ENCODE assay signal across 10 cellular contexts in the genomic region with DNA sequence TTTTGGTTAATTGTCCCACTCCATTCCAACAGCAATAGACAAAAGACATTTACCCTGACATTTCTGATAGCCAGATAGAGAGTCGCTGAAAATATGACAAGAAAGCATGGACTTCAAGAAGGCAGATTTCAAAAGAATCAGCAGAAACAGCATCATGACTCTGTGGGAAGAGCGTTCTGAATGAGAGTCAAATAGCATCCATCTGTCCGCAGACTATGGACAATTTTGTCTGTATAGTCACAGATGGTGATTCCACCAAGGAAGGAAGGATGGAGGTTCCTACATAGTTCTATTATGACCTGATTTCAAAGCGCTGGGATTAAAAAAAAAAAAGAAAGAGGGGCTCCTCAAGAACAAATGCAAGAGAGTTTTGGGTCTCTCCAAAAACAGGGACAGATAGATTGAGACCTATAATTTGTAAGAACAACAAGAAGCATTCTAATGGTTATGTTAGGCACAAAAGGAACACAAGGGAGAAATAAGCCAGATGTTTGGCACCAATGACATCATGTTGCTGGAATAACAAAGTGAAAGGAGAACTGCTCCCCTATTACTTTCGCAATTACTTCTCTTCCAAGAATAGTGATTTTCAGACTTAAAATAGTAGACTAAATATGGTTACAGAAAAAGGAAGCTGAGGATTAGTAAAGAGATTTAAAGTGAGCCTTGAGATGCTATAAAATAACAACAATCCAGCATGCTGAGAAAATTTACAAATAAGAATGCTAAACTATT. TPM values are rescaled to one million over a fixed set of nuclear protein-coding genes. Genes with fewer than 3 reads are reported as not detected.
DNase-seq lines count a peak whose midpoint lies in the region; ATAC-seq and TF ChIP-seq lines count a peak whose summit lies in the region.
"Had no signal": no experiment of that assay in that cellular context is flagged by ENCODE, and none has a peak within 500 bp of the region (broad histone marks: within the 10 kb centered on the region; RNA-seq: fewer than 3 reads in every experiment).

No MANE protein-coding gene starts in this region.

- no peak for ATAC-seq in activated naive CD8-positive, alpha-beta T cell treated with anti-CD3 and anti-CD28 coated beads, Interleukin-2, amount 50 U/mL, for 24 hours
- ATAC-seq in foreskin keratinocyte = no peak
- ATAC-seq: A549 had no signal

- peaks cover 1% of the 10 kb centered on the region for H3K27me3 Mint-ChIP-seq in activated naive CD8-positive, alpha-beta T cell treated with anti-CD3 and anti-CD28 coated beads, Interleukin-2, amount 50 U/mL, for 24 hours
- H3K27me3 Mint-ChIP-seq in activated naive CD8-positive, alpha-beta T cell treated with anti-CD3 and anti-CD28 coated beads for 36 hours = no peaks in the 10 kb centered on the region
- H3K27me3 Mint-ChIP-seq in activated CD4-positive, alpha-beta memory T cell treated with anti-CD3 and anti-CD28 coated beads, Interleukin-2, amount 10 ng/mL, durations not matched to agents 7 days and 5 days = no peaks in the 10 kb centered on the region

- H3K27me3 ChIP-seq in foreskin keratinocyte = no peaks in the 10 kb centered on the region
- no peaks in the 10 kb centered on the region for H3K27me3 ChIP-seq in uterus
- no peaks in the 10 kb centered on the region for H3K27me3 ChIP-seq in adrenal gland

- TF ChIP-seq CTCF in foreskin keratinocyte (conservative IDR thresholded peaks at IDR 0.05) (no peak), uterus (IDR thresholded peaks at IDR 0.05) (no peak), adrenal gland (IDR thresholded peaks at IDR 0.05) (no peak)

- peak overlapping the region; percentile 43 for H3K27ac Mint-ChIP-seq in activated naive CD8-positive, alpha-beta T cell treated with anti-CD3 and anti-CD28 coated beads, Interleukin-2, amount 50 U/mL, for 24 hours
- no peak overlapping the region for H3K27ac Mint-ChIP-seq in activated naive CD8-positive, alpha-beta T cell treated with anti-CD3 and anti-CD28 coated beads for 36 hours
- no peak overlapping the region for H3K27ac Mint-ChIP-seq in activated CD4-positive, alpha-beta memory T cell treated with anti-CD3 and anti-CD28 coated beads, Interleukin-2, amount 10 ng/mL, durations not matched to agents 7 days and 5 days

- H3K4me1 ChIP-seq in foreskin keratinocyte (peaks cover 9% of the 10 kb centered on the region), uterus (no peaks in the 10 kb centered on the region), adrenal gland (replicated peaks in 1 of 2) (no peaks in the 10 kb centered on the region)
- H3K4me1 ChIP-seq: A549 had no signal

- DNase-seq in activated naive CD8-positive, alpha-beta T cell treated with anti-CD3 and anti-CD28 coated beads, Interleukin-2, amount 50 U/mL, for 24 hours = no peak
- no peak for DNase-seq in activated naive CD8-positive, alpha-beta T cell treated with anti-CD3 and anti-CD28 coated beads for 36 hours
- peak; percentile 48 to 67 for DNase-seq in Kasumi-1 (lab: John Stamatoyannopoulos, UW)
- DNase-seq in foreskin keratinocyte = no peak
- DNase-seq in uterus = no peak
- DNase-seq in posterior vena cava (ENCODE audit: low spot score) = no peak
- no peak for DNase-seq in adrenal gland
- no peak for DNase-seq in activated CD4-positive, alpha-beta memory T cell treated with anti-CD3 and anti-CD28 coated beads, Interleukin-2, amount 10 ng/mL, durations not matched to agents 7 days and 5 days
- DNase-seq: activated CD4-positive, CD25-positive, alpha-beta regulatory T cell had no signal

- POLR2A ChIA-PET in activated CD4-positive, alpha-beta memory T cell treated with anti-CD3 and anti-CD28 coated beads, Interleukin-2, amount 10 ng/mL, durations not matched to agents 7 days and 5 days (lab: Charles Lee) = no interaction called here

- peaks cover 10% of the 10 kb centered on the region for H3K36me3 Mint-ChIP-seq in activated naive CD8-positive, alpha-beta T cell treated with anti-CD3 and anti-CD28 coated beads, Interleukin-2, amount 50 U/mL, for 24 hours (ENCODE audit: low read depth)
- H3K36me3 Mint-ChIP-seq in activated naive CD8-positive, alpha-beta T cell treated with anti-CD3 and anti-CD28 coated beads for 36 hours = peaks cover 2% of the 10 kb centered on the region
- peaks cover 53% of the 10 kb centered on the region for H3K36me3 Mint-ChIP-seq in activated CD4-positive, alpha-beta memory T cell treated with anti-CD3 and anti-CD28 coated beads, Interleukin-2, amount 10 ng/mL, durations not matched to agents 7 days and 5 days (ENCODE audit: low read depth)

- WGBS in adrenal gland, 4 donors = 79 to 86% (median 85%) methylated on average over 5 of the region's 5 CpGs

- H3K27ac ChIP-seq in foreskin keratinocyte = peak overlapping the region; percentile 81
- peak overlapping the region; percentile 23 to 65 for H3K27ac ChIP-seq in uterus
- H3K27ac ChIP-seq in adrenal gland = no peak overlapping the region
- H3K27ac ChIP-seq: A549 had no signal

- CTCF ChIA-PET in activated CD4-positive, alpha-beta memory T cell treated with anti-CD3 and anti-CD28 coated beads, Interleukin-2, amount 10 ng/mL, durations not matched to agents 7 days and 5 days (lab: Charles Lee) = interaction anchor here (1.9 kb wide), 1 partner anchor 12 kb away, joined by 4 read pairs; no protein-coding TSS in a partner anchor

- H3K9me3 Mint-ChIP-seq in activated naive CD8-positive, alpha-beta T cell treated with anti-CD3 and anti-CD28 coated beads, Interleukin-2, amount 50 U/mL, for 24 hours = no peaks in the 10 kb centered on the region
- H3K9me3 Mint-ChIP-seq in activated naive CD8-positive, alpha-beta T cell treated with anti-CD3 and anti-CD28 coated beads for 36 hours = no peaks in the 10 kb centered on the region
- no peaks in the 10 kb centered on the region for H3K9me3 Mint-ChIP-seq in activated CD4-positive, alpha-beta memory T cell treated with anti-CD3 and anti-CD28 coated beads, Interleukin-2, amount 10 ng/mL, durations not matched to agents 7 days and 5 days

- H3K9me3 ChIP-seq in uterus (no peaks in the 10 kb centered on the region), adrenal gland (replicated peaks in 1 of 3) (no peaks in the 10 kb centered on the region)
- H3K9me3 ChIP-seq: A549 had no signal

- H3K36me3 ChIP-seq in uterus (no peaks in the 10 kb centered on the region), adrenal gland (replicated peaks in 1 of 2) (no peaks in the 10 kb centered on the region)

- intact Hi-C loops in uterus (cut with DNase I; ENCODE audit: low total_unique reads) = no loop called here
- intact Hi-C loops in posterior vena cava (cut with DNase I) = no loop called here
- intact Hi-C loops in adrenal gland (cut with DNase I) = no loop called here

- H3K4me1 Mint-ChIP-seq in activated naive CD8-positive, alpha-beta T cell treated with anti-CD3 and anti-CD28 coated beads, Interleukin-2, amount 50 U/mL, for 24 hours = peaks cover 37% of the 10 kb centered on the region
- peaks cover 18% of the 10 kb centered on the region for H3K4me1 Mint-ChIP-seq in activated naive CD8-positive, alpha-beta T cell treated with anti-CD3 and anti-CD28 coated beads for 36 hours
- peaks cover 35% of the 10 kb centered on the region for H3K4me1 Mint-ChIP-seq in activated CD4-positive, alpha-beta memory T cell treated with anti-CD3 and anti-CD28 coated beads, Interleukin-2, amount 10 ng/mL, durations not matched to agents 7 days and 5 days

- H3K4me3 Mint-ChIP-seq in activated naive CD8-positive, alpha-beta T cell treated with anti-CD3 and anti-CD28 coated beads, Interleukin-2, amount 50 U/mL, for 24 hours = no peak overlapping the region
- H3K4me3 Mint-ChIP-seq in activated naive CD8-positive, alpha-beta T cell treated with anti-CD3 and anti-CD28 coated beads for 36 hours = no peak overlapping the region
- H3K4me3 Mint-ChIP-seq in activated CD4-positive, alpha-beta memory T cell treated with anti-CD3 and anti-CD28 coated beads, Interleukin-2, amount 10 ng/mL, durations not matched to agents 7 days and 5 days = no peak overlapping the region

- TF ChIP-seq POLR2A in uterus (IDR thresholded peaks at IDR 0.05) (no peak), adrenal gland (IDR thresholded peaks at IDR 0.05) (no peak)

- H3K4me3 ChIP-seq in uterus = no peak overlapping the region
- H3K4me3 ChIP-seq in adrenal gland = no peak overlapping the region
- H3K4me3 ChIP-seq: A549 had no signal

RNA-seq across cellular contexts. Expression of gene NIBAN1, which starts 28.5 kb away (rescaled TPM):
- 1 to 10 TPM; 7.9 to 8.1 TPM for total RNA-seq in activated naive CD8-positive, alpha-beta T cell treated with anti-CD3 and anti-CD28 coated beads for 36 hours
- 22.6 and 28.2 TPM in 2 replicates for total RNA-seq in foreskin keratinocyte
- 4.4 and 6.7 TPM in 2 replicates for polyA plus RNA-seq in foreskin keratinocyte
- total RNA-seq in uterus = 10 to 100 TPM; 27.2 to 46.4 (median 32.5) TPM
- total RNA-seq in posterior vena cava = 100 to 1,000 TPM; 145 to 234 TPM
- total RNA-seq in adrenal gland = 10 to 100 TPM in 6 of 8 donors, 1 to 10 TPM in 2; 5.3 to 30.6 (median 19.9) TPM
- 1 to 10 TPM; 3.8 to 7.2 (median 5.8) TPM for polyA plus RNA-seq in adrenal gland
- total RNA-seq in activated CD4-positive, alpha-beta memory T cell treated with anti-CD3 and anti-CD28 coated beads, Interleukin-2, amount 10 ng/mL, durations not matched to agents 7 days and 5 days = 10 to 100 TPM; 68.8 to 71.7 TPM

Comparison
In these comparisons a context has a peak if more than half of its experiments do, and no peak if none do; other contexts are left out.
1. DNase-seq: peak in Kasumi-1 (2 of 2); none in activated naive CD8-positive, alpha-beta T cell treated with anti-CD3 and anti-CD28 coated beads, Interleukin-2, amount 50 U/mL, for 24 hours (single experiment), activated naive CD8-positive, alpha-beta T cell treated with anti-CD3 and anti-CD28 coated beads for 36 hours (single experiment), foreskin keratinocyte (0 of 2), uterus (0 of 2), posterior vena cava (single experiment), adrenal gland (0 of 7) and activated CD4-positive, alpha-beta memory T cell treated with anti-CD3 and anti-CD28 coated beads, Interleukin-2, amount 10 ng/mL, durations not matched to agents 7 days and 5 days (single experiment).
2. H3K27ac ChIP-seq: peak in foreskin keratinocyte (single experiment) and uterus (2 of 2); none in adrenal gland (0 of 5).